ENCODE assay signal across 30 cellular contexts in the genomic region with DNA sequence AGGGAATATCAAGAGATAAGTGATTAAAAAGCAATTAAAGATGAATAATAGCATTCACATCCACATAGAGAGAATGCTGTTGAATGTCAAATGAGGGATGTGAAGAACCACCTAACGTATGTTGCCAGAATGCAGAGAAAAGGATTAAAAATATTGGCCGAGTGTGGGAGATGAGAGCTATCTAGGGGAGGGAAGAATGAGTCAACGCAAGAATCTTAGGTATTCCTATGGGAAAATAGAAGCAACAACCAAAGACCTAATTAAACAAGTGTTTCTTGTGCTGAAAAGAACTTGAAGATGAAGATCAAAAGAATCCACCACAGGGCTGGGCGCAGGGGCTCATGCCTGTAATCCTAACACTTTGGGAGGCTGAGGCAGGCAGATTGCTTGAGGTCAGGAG. TPM values are rescaled to one million over a fixed set of nuclear protein-coding genes. Genes with fewer than 3 reads are reported as not detected.
DNase-seq lines count a peak whose midpoint lies in the region; ATAC-seq, FAIRE-seq and TF ChIP-seq lines count a peak whose summit lies in the region.
"Had no signal": no experiment of that assay in that cellular context is flagged by ENCODE, and none has a peak within 500 bp of the region (broad histone marks: within the 10 kb centered on the region; RNA-seq: fewer than 3 reads in every experiment).

No MANE protein-coding gene starts in this region.

- no peak overlapping the region for H3K14ac ChIP-seq in mesenchymal stem cell (ENCODE audit: low read length in 2 of 2)

- H3K27me3 Mint-ChIP-seq in activated CD8-positive, alpha-beta T cell treated with anti-CD3 and anti-CD28 coated beads, Interleukin-2, amount 10 ng/mL, durations not matched to agents 7 days and 5 days (ENCODE audit: low read depth), result no peaks in the 10 kb centered on the region
- H3K27me3 Mint-ChIP-seq in activated CD8-positive, alpha-beta T cell treated with anti-CD3 and anti-CD28 coated beads for 36 hours, result no peaks in the 10 kb centered on the region
- no peaks in the 10 kb centered on the region for H3K27me3 Mint-ChIP-seq in astrocyte (ENCODE audit: low read depth, unreplicated experiment)
- H3K27me3 Mint-ChIP-seq: activated CD8-positive, alpha-beta memory T cell treated with anti-CD3 and anti-CD28 coated beads, Interleukin-2, amount 10 ng/mL, durations not matched to agents 7 days and 5 days; activated naive CD4-positive, alpha-beta T cell treated with anti-CD3 and anti-CD28 coated beads, Interleukin-2, amount 10 ng/mL, durations not matched to agents 7 days and 5 days had no signal

- H4K91ac ChIP-seq in mesenchymal stem cell (ENCODE audit: low read length), result no peak overlapping the region

- no peak overlapping the region for H2BK15ac ChIP-seq in mesenchymal stem cell (ENCODE audit: low read depth, poor library complexity, severe bottlenecking)

- no peaks in the 10 kb centered on the region for H3K79me1 ChIP-seq in mesenchymal stem cell (replicated peaks; ENCODE audit: low read length, poor library complexity, severe bottlenecking)

- H3K4me1 ChIP-seq in astrocyte (ENCODE audit: insufficient read depth, low read length) (no peaks in the 10 kb centered on the region), mesenchymal stem cell (ENCODE audit: control insufficient read depth, insufficient read depth, low read depth, low read length) (no peaks in the 10 kb centered on the region)
- H3K4me1 ChIP-seq: ascending aorta, Caco-2, tibial nerve had no signal

- H4K8ac ChIP-seq in mesenchymal stem cell (ENCODE audit: low read length), result no peak overlapping the region

- POLR2A ChIA-PET in activated CD8-positive, alpha-beta T cell treated with anti-CD3 and anti-CD28 coated beads, Interleukin-2, amount 10 ng/mL, durations not matched to agents 7 days and 5 days (lab: Charles Lee), result interaction anchor here (1.0 kb wide), 1 partner anchor 94 kb away, joined by 3 read pairs; no protein-coding TSS in a partner anchor
- POLR2A ChIA-PET in activated CD8-positive, alpha-beta T cell treated with anti-CD3 and anti-CD28 coated beads for 36 hours (lab: Charles Lee), result interaction anchor here (1.4 kb wide), 1 partner anchor 33 kb away, joined by 6 read pairs; a partner anchor contains a TSS

- no peak overlapping the region for H2BK12ac ChIP-seq in mesenchymal stem cell (ENCODE audit: low read length in 2 of 2)

- no peak overlapping the region for H3K4ac ChIP-seq in mesenchymal stem cell (ENCODE audit: low read depth in 1 of 2, low read length in 2 of 2)

- no peak overlapping the region for H3K4me3 Mint-ChIP-seq in activated CD8-positive, alpha-beta T cell treated with anti-CD3 and anti-CD28 coated beads, Interleukin-2, amount 10 ng/mL, durations not matched to agents 7 days and 5 days
- H3K4me3 Mint-ChIP-seq in activated CD8-positive, alpha-beta T cell treated with anti-CD3 and anti-CD28 coated beads for 36 hours, result no peak overlapping the region
- H3K4me3 Mint-ChIP-seq in astrocyte (ENCODE audit: unreplicated experiment), result no peak overlapping the region
- H3K4me3 Mint-ChIP-seq: activated CD8-positive, alpha-beta memory T cell treated with anti-CD3 and anti-CD28 coated beads, Interleukin-2, amount 10 ng/mL, durations not matched to agents 7 days and 5 days; activated naive CD4-positive, alpha-beta T cell treated with anti-CD3 and anti-CD28 coated beads, Interleukin-2, amount 10 ng/mL, durations not matched to agents 7 days and 5 days; activated T-cell treated with anti-CD3 and anti-CD28 coated beads, Interleukin-2, amount 50 U/mL, for 72 hours had no signal

- no peaks in the 10 kb centered on the region for H4K20me1 ChIP-seq in astrocyte (ENCODE audit: insufficient read depth, low read length)

- no peak for FAIRE-seq in astrocyte (lab: Jason Lieb, UNC)
- FAIRE-seq: A204.1, GM19239 had no signal

- intact Hi-C loops in activated CD8-positive, alpha-beta T cell treated with anti-CD3 and anti-CD28 coated beads for 36 hours (cut with micrococcal nuclease), result no loop called here
- intact Hi-C loops in dorsolateral prefrontal cortex (cut with DNase I), result no loop called here

- CTCF ChIA-PET in activated CD8-positive, alpha-beta T cell treated with anti-CD3 and anti-CD28 coated beads, Interleukin-2, amount 10 ng/mL, durations not matched to agents 7 days and 5 days (lab: Charles Lee), result interaction anchor here (1.0 to 21.8 kb wide), 3 partner anchors 30 to 123 kb away, joined by 4 to 522 read pairs (median 196); no protein-coding TSS in a partner anchor
- CTCF ChIA-PET in activated CD8-positive, alpha-beta T cell treated with anti-CD3 and anti-CD28 coated beads for 36 hours (lab: Charles Lee), result interaction anchor here (1.2 to 18.7 kb wide), 6 partner anchors 12 to 123 kb away, joined by 3 to 506 read pairs (median 61); a partner anchor contains a TSS

- 81% methylated on average over 3 of the region's 4 CpGs for WGBS in mesenchymal stem cell

- H3K18ac ChIP-seq in mesenchymal stem cell (ENCODE audit: low read depth in 1 of 2, low read length in 2 of 2), result no peak overlapping the region

- H3K9me3 Mint-ChIP-seq in activated CD8-positive, alpha-beta T cell treated with anti-CD3 and anti-CD28 coated beads, Interleukin-2, amount 10 ng/mL, durations not matched to agents 7 days and 5 days (ENCODE audit: insufficient read depth), result peaks cover 7% of the 10 kb centered on the region
- peaks cover 3% of the 10 kb centered on the region for H3K9me3 Mint-ChIP-seq in activated CD8-positive, alpha-beta T cell treated with anti-CD3 and anti-CD28 coated beads for 36 hours
- H3K9me3 Mint-ChIP-seq in astrocyte (ENCODE audit: unreplicated experiment), result no peaks in the 10 kb centered on the region
- H3K9me3 Mint-ChIP-seq: activated T-cell treated with anti-CD3 and anti-CD28 coated beads, Interleukin-2, amount 50 U/mL, for 72 hours had no signal

- H3K36me3 ChIP-seq in astrocyte (ENCODE audit: insufficient read depth, low read length) (no peaks in the 10 kb centered on the region), mesenchymal stem cell (ENCODE audit: control insufficient read depth in 1 of 2, insufficient read depth in 2 of 2, low read depth in 1 of 2, low read length in 2 of 2) (no peaks in the 10 kb centered on the region)
- H3K36me3 ChIP-seq: ascending aorta, SJSA1 had no signal

- H2AK5ac ChIP-seq in mesenchymal stem cell (ENCODE audit: low read length, severe bottlenecking), result no peak overlapping the region

- H3K27me3 ChIP-seq in astrocyte (ENCODE audit: insufficient read depth, low read length) (no peaks in the 10 kb centered on the region), mesenchymal stem cell (ENCODE audit: control insufficient read depth in 1 of 2, insufficient read depth in 1 of 2, low read length in 2 of 2) (no peaks in the 10 kb centered on the region), dorsolateral prefrontal cortex (no peaks in the 10 kb centered on the region)
- H3K27me3 ChIP-seq: ascending aorta, foreskin keratinocyte, SJSA1, tibial nerve had no signal

- H3K36me3 Mint-ChIP-seq in activated CD8-positive, alpha-beta T cell treated with anti-CD3 and anti-CD28 coated beads, Interleukin-2, amount 10 ng/mL, durations not matched to agents 7 days and 5 days (ENCODE audit: low read depth), result peaks cover 8% of the 10 kb centered on the region
- H3K36me3 Mint-ChIP-seq in activated CD8-positive, alpha-beta T cell treated with anti-CD3 and anti-CD28 coated beads for 36 hours (ENCODE audit: low read depth), result peaks cover 8% of the 10 kb centered on the region
- H3K36me3 Mint-ChIP-seq in astrocyte (ENCODE audit: low read depth, unreplicated experiment), result no peaks in the 10 kb centered on the region

- no peak overlapping the region for H3K4me3 ChIP-seq in astrocyte (ENCODE audit: insufficient read depth, low read depth, low read length)
- no peak overlapping the region for H3K4me3 ChIP-seq in mesenchymal stem cell (ENCODE audit: insufficient read depth in 1 of 2, low read depth in 1 of 2, low read length in 2 of 2)
- H3K4me3 ChIP-seq in dorsolateral prefrontal cortex, result no peak overlapping the region
- H3K4me3 ChIP-seq: ascending aorta, SJSA1, tibial nerve had no signal

- ATAC-seq in activated CD8-positive, alpha-beta T cell treated with anti-CD3 and anti-CD28 coated beads, Interleukin-2, amount 10 ng/mL, durations not matched to agents 7 days and 5 days, result no peak
- no peak for ATAC-seq in activated CD8-positive, alpha-beta T cell treated with anti-CD3 and anti-CD28 coated beads for 36 hours
- ATAC-seq: activated CD8-positive, alpha-beta memory T cell treated with anti-CD3 and anti-CD28 coated beads, Interleukin-2, amount 10 ng/mL, durations not matched to agents 7 days and 5 days; activated T-cell treated with anti-CD3 and anti-CD28 coated beads, Interleukin-2, amount 50 U/mL, for 72 hours; foreskin keratinocyte; HCT116; left lobe of liver; sciatic nerve had no signal

- no peak overlapping the region for H2AFZ ChIP-seq in astrocyte (ENCODE audit: low read depth, low read length)
- no peak overlapping the region for H2AFZ ChIP-seq in mesenchymal stem cell (ENCODE audit: low read depth, low read length)

- no peaks in the 10 kb centered on the region for H3K9me3 ChIP-seq in astrocyte (ENCODE audit: insufficient read depth, low read depth, low read length)
- no peaks in the 10 kb centered on the region for H3K9me3 ChIP-seq in mesenchymal stem cell (ENCODE audit: control insufficient read depth, low read length)
- H3K9me3 ChIP-seq: ascending aorta, SJSA1 had no signal

- no peak overlapping the region for H3K27ac ChIP-seq in astrocyte (ENCODE audit: low read depth, low read length)
- H3K27ac ChIP-seq in mesenchymal stem cell (ENCODE audit: low read length, poor library complexity, severe bottlenecking), result no peak overlapping the region
- peak overlapping the region in 16 of 59 donors; percentile 2 to 77 (median 50) for H3K27ac ChIP-seq in dorsolateral prefrontal cortex
- H3K27ac ChIP-seq: ascending aorta, foreskin keratinocyte, HL-60, SJSA1, tibial nerve had no signal

- H3K27ac Mint-ChIP-seq in activated CD8-positive, alpha-beta T cell treated with anti-CD3 and anti-CD28 coated beads, Interleukin-2, amount 10 ng/mL, durations not matched to agents 7 days and 5 days, result no peak overlapping the region
- H3K27ac Mint-ChIP-seq in activated CD8-positive, alpha-beta T cell treated with anti-CD3 and anti-CD28 coated beads for 36 hours, result no peak overlapping the region
- H3K27ac Mint-ChIP-seq in astrocyte (ENCODE audit: unreplicated experiment), result no peak overlapping the region
- H3K27ac Mint-ChIP-seq: activated CD8-positive, alpha-beta memory T cell treated with anti-CD3 and anti-CD28 coated beads, Interleukin-2, amount 10 ng/mL, durations not matched to agents 7 days and 5 days; activated naive CD4-positive, alpha-beta T cell treated with anti-CD3 and anti-CD28 coated beads, Interleukin-2, amount 10 ng/mL, durations not matched to agents 7 days and 5 days; activated T-cell treated with anti-CD3 and anti-CD28 coated beads, Interleukin-2, amount 50 U/mL, for 72 hours had no signal

- H3K23ac ChIP-seq in mesenchymal stem cell (ENCODE audit: low read length in 2 of 2), result no peak overlapping the region

- H3K9ac ChIP-seq in astrocyte (ENCODE audit: low read length) (no peak overlapping the region), mesenchymal stem cell (ENCODE audit: low read length) (no peak overlapping the region)

- H2BK5ac ChIP-seq in mesenchymal stem cell (ENCODE audit: low read depth, low read length, poor library complexity, severe bottlenecking), result no peak overlapping the region

- H3K4me2 ChIP-seq in astrocyte (ENCODE audit: low read length) (no peak overlapping the region), mesenchymal stem cell (ENCODE audit: low read length, poor library complexity, severe bottlenecking) (no peak overlapping the region)

- DNase-seq in activated CD8-positive, alpha-beta T cell treated with anti-CD3 and anti-CD28 coated beads, Interleukin-2, amount 10 ng/mL, durations not matched to agents 7 days and 5 days, result peak; percentile 8
- DNase-seq in activated CD8-positive, alpha-beta T cell treated with anti-CD3 and anti-CD28 coated beads for 36 hours, result no peak
- peak; percentile 81 for DNase-seq in astrocyte (ENCODE audit: low read depth)
- peak; percentile 12 for DNase-seq in mesenchymal stem cell
- no peak for DNase-seq in NCI-H345 (lab: John Stamatoyannopoulos, UW)
- DNase-seq in mesenteric fat pad (ENCODE audit: low spot score), result no peak
- no peak for DNase-seq in dorsolateral prefrontal cortex
- no peak for DNase-seq in epidermal melanocyte (ENCODE audit: insufficient read length, low spot score)
- DNase-seq: activated CD4-positive, alpha-beta T cell treated with anti-CD3 and anti-CD28 coated beads for 4 hours; activated CD8-positive, alpha-beta memory T cell treated with anti-CD3 and anti-CD28 coated beads, Interleukin-2, amount 10 ng/mL, durations not matched to agents 7 days and 5 days; activated naive CD4-positive, alpha-beta T cell treated with anti-CD3 and anti-CD28 coated beads, Interleukin-2, amount 10 ng/mL, durations not matched to agents 7 days and 5 days; activated T-cell treated with anti-CD3 and anti-CD28 coated beads, Interleukin-2, amount 50 U/mL, for 72 hours; Caco-2; foreskin keratinocyte; NCI-H1092; NCI-H187; NCI-H69; stimulated activated CD8-positive, alpha-beta memory T cell treated with anti-CD3 and anti-CD28 coated beads, Interleukin-4, amount 100 ng/mL, for 48 hours had no signal

- H2BK120ac ChIP-seq in mesenchymal stem cell (ENCODE audit: low read depth, low read length), result no peak overlapping the region

- TF ChIP-seq CTCF in activated CD8-positive, alpha-beta T cell treated with anti-CD3 and anti-CD28 coated beads for 36 hours (IDR thresholded peaks at IDR 0.05), result no peak
- TF ChIP-seq CTCF in astrocyte (IDR thresholded peaks at IDR 0.05; ENCODE audit: insufficient read depth, low read depth, low read length), result no peak
- no peak for TF ChIP-seq CTCF in dorsolateral prefrontal cortex (IDR thresholded peaks at IDR 0.05 in 54 of 56, conservative IDR thresholded peaks at IDR 0.05 in 2 of 56; ENCODE audit: low read depth in 1 of 56, partially characterized antibody in 56 of 56)

- H3K4me1 Mint-ChIP-seq in activated CD8-positive, alpha-beta T cell treated with anti-CD3 and anti-CD28 coated beads, Interleukin-2, amount 10 ng/mL, durations not matched to agents 7 days and 5 days (ENCODE audit: low read depth), result peaks cover 27% of the 10 kb centered on the region
- peaks cover 51% of the 10 kb centered on the region for H3K4me1 Mint-ChIP-seq in activated CD8-positive, alpha-beta T cell treated with anti-CD3 and anti-CD28 coated beads for 36 hours (ENCODE audit: low read depth)
- peaks cover 10% of the 10 kb centered on the region for H3K4me1 Mint-ChIP-seq in astrocyte (ENCODE audit: low read depth, unreplicated experiment)

- no peaks in the 10 kb centered on the region for H3K79me2 ChIP-seq in astrocyte (ENCODE audit: insufficient read depth, low read length)

RNA-seq across cellular contexts. Expression of a gene that starts 12.2 kb away (rescaled TPM):
- 1 to 10 TPM; 1.4 TPM for total RNA-seq in activated CD8-positive, alpha-beta T cell treated with anti-CD3 and anti-CD28 coated beads, Interleukin-2, amount 10 ng/mL, durations not matched to agents 7 days and 5 days
- total RNA-seq in activated CD8-positive, alpha-beta T cell treated with anti-CD3 and anti-CD28 coated beads for 36 hours, result 1 to 10 TPM; 4.2 TPM
- total RNA-seq in astrocyte, result 10.2 and 10.5 TPM in 2 replicates
- 6.8 TPM for polyA plus RNA-seq in mesenchymal stem cell (2013, experiment 1 of 2)
- polyA plus RNA-seq in mesenchymal stem cell (2013, experiment 2 of 2), result 6.8 TPM
- 6.7 TPM for total RNA-seq in mesenteric fat pad
- total RNA-seq in dorsolateral prefrontal cortex, result 10 to 100 TPM in 116 of 120 experiments, 1 to 10 TPM in 4; 8.3 to 24.5 (median 16.0) TPM

RNA-seq across cellular contexts. Expression of a gene that starts 32.6 kb away (rescaled TPM):
- total RNA-seq in activated CD8-positive, alpha-beta T cell treated with anti-CD3 and anti-CD28 coated beads, Interleukin-2, amount 10 ng/mL, durations not matched to agents 7 days and 5 days, result 10 to 100 TPM; 64.5 to 67.0 TPM
- 100 to 1,000 TPM; 112 to 113 TPM for total RNA-seq in activated CD8-positive, alpha-beta T cell treated with anti-CD3 and anti-CD28 coated beads for 36 hours
- total RNA-seq in astrocyte (0.10 and 0.11 TPM in 2 replicates), mesenteric fat pad (5.7 TPM), dorsolateral prefrontal cortex (1 to 10 TPM in 100 of 120 experiments, under 1 TPM in 20; 0.23 to 6.1 (median 2.0) TPM)
- polyA plus RNA-seq in mesenchymal stem cell (2013, experiment 1 of 2), result 0.03 TPM
- polyA plus RNA-seq in mesenchymal stem cell (2013, experiment 2 of 2), result not detected
- total RNA-seq: Caco-2, RPMI7951 had no signal
- polyA plus RNA-seq: BJ, neural cell had no signal

Comparison
In these comparisons a context has a peak if more than half of its experiments do, and no peak if none do; other contexts are left out.
1. DNase-seq: peak in activated CD8-positive, alpha-beta T cell treated with anti-CD3 and anti-CD28 coated beads, Interleukin-2, amount 10 ng/mL, durations not matched to agents 7 days and 5 days (single experiment), astrocyte (single experiment) and mesenchymal stem cell (single experiment); none in activated CD8-positive, alpha-beta T cell treated with anti-CD3 and anti-CD28 coated beads for 36 hours (single experiment), NCI-H345 (single experiment), mesenteric fat pad (single experiment), dorsolateral prefrontal cortex (0 of 10) and epidermal melanocyte (single experiment).